In genomic region chr18:47680488-47680887, GRCh38 we compare ENCODE assay signal across 18 cellular contexts.
A peak's percentile ranks its signal among the peaks of the same experiment; 100 is the strongest.
DNase-seq lines count a peak whose midpoint lies in the region; ATAC-seq and TF ChIP-seq lines count a peak whose summit lies in the region.
"Had no signal": no experiment of that assay in that cellular context is flagged by ENCODE, and none has a peak within 500 bp of the region (broad histone marks: within the 10 kb centered on the region; RNA-seq: fewer than 3 reads in every experiment).

No MANE protein-coding gene starts in this region.

- no peaks in the 10 kb centered on the region for H3K4me1 Mint-ChIP-seq in activated naive CD8-positive, alpha-beta T cell treated with anti-CD3 and anti-CD28 coated beads, Interleukin-2, amount 50 U/mL, for 24 hours
- H3K4me1 Mint-ChIP-seq: central memory CD8-positive, alpha-beta T cell had no signal

- DNase-seq in GM06990 (ENCODE audit: extremely low read depth, insufficient read length) (peak; percentile 49), DMS 273 treated with DMSO at 0.1 percent for 48 hours (lab: John Stamatoyannopoulos, UW) (no peak), NAMALWA (ENCODE audit: low spot score) (no peak), NCI-H748 treated with DMSO at 0.1 percent for 48 hours (lab: John Stamatoyannopoulos, UW) (no peak)
- DNase-seq in activated naive CD8-positive, alpha-beta T cell treated with anti-CD3 and anti-CD28 coated beads, Interleukin-2, amount 50 U/mL, for 24 hours, result no peak
- DNase-seq: Calu3, NCI-H1092, NCI-H446, pancreas, T-helper 2 cell had no signal

- H3K27ac Mint-ChIP-seq in activated naive CD8-positive, alpha-beta T cell treated with anti-CD3 and anti-CD28 coated beads, Interleukin-2, amount 50 U/mL, for 24 hours, result no peak overlapping the region
- H3K27ac Mint-ChIP-seq: activated naive CD8-positive, alpha-beta T cell had no signal

- no peaks in the 10 kb centered on the region for H3K27me3 Mint-ChIP-seq in activated naive CD8-positive, alpha-beta T cell treated with anti-CD3 and anti-CD28 coated beads, Interleukin-2, amount 50 U/mL, for 24 hours
- H3K27me3 Mint-ChIP-seq: activated naive CD8-positive, alpha-beta T cell had no signal

- H3K4me3 ChIP-seq in GM06990 (replicated peaks; ENCODE audit: low read depth, low read length), result no peak overlapping the region
- H3K4me3 ChIP-seq: A549, HAP-1, hepatocyte, pancreas had no signal

- H3K9me3 Mint-ChIP-seq in activated naive CD8-positive, alpha-beta T cell treated with anti-CD3 and anti-CD28 coated beads, Interleukin-2, amount 50 U/mL, for 24 hours, result no peaks in the 10 kb centered on the region
- H3K9me3 Mint-ChIP-seq: central memory CD8-positive, alpha-beta T cell had no signal

- no peak for TF ChIP-seq CTCF in GM06990 (IDR thresholded peaks at IDR 0.05; ENCODE audit: insufficient read depth, low read length, poor library complexity, severe bottlenecking)

- H3K36me3 Mint-ChIP-seq in activated naive CD8-positive, alpha-beta T cell treated with anti-CD3 and anti-CD28 coated beads, Interleukin-2, amount 50 U/mL, for 24 hours (ENCODE audit: low read depth), result no peaks in the 10 kb centered on the region
- H3K36me3 Mint-ChIP-seq: activated naive CD8-positive, alpha-beta T cell had no signal

- no peaks in the 10 kb centered on the region for H3K36me3 ChIP-seq in GM06990 (ENCODE audit: control insufficient read depth, insufficient read depth, low read length)
- H3K36me3 ChIP-seq: HAP-1, pancreas had no signal

- peak; percentile 79 for ATAC-seq in GM19328 (IDR thresholded peaks at IDR 0.05; ENCODE audit: unreplicated experiment)
- peak; percentile 54 for ATAC-seq in HG02610 (IDR thresholded peaks at IDR 0.05; ENCODE audit: unreplicated experiment)
- ATAC-seq in HG03469 (IDR thresholded peaks at IDR 0.05; ENCODE audit: unreplicated experiment), result peak; percentile 83
- no peak for ATAC-seq in activated naive CD8-positive, alpha-beta T cell treated with anti-CD3 and anti-CD28 coated beads, Interleukin-2, amount 50 U/mL, for 24 hours
- ATAC-seq: A549, pancreas had no signal

- H3K27me3 ChIP-seq in GM06990 (replicated peaks; ENCODE audit: control insufficient read depth, insufficient read depth, low read length), result no peaks in the 10 kb centered on the region
- H3K27me3 ChIP-seq: hepatocyte, pancreas had no signal

- no peak overlapping the region for H3K4me3 Mint-ChIP-seq in activated naive CD8-positive, alpha-beta T cell treated with anti-CD3 and anti-CD28 coated beads, Interleukin-2, amount 50 U/mL, for 24 hours
- H3K4me3 Mint-ChIP-seq: activated naive CD8-positive, alpha-beta T cell; central memory CD8-positive, alpha-beta T cell had no signal
